In the genomic region with DNA sequence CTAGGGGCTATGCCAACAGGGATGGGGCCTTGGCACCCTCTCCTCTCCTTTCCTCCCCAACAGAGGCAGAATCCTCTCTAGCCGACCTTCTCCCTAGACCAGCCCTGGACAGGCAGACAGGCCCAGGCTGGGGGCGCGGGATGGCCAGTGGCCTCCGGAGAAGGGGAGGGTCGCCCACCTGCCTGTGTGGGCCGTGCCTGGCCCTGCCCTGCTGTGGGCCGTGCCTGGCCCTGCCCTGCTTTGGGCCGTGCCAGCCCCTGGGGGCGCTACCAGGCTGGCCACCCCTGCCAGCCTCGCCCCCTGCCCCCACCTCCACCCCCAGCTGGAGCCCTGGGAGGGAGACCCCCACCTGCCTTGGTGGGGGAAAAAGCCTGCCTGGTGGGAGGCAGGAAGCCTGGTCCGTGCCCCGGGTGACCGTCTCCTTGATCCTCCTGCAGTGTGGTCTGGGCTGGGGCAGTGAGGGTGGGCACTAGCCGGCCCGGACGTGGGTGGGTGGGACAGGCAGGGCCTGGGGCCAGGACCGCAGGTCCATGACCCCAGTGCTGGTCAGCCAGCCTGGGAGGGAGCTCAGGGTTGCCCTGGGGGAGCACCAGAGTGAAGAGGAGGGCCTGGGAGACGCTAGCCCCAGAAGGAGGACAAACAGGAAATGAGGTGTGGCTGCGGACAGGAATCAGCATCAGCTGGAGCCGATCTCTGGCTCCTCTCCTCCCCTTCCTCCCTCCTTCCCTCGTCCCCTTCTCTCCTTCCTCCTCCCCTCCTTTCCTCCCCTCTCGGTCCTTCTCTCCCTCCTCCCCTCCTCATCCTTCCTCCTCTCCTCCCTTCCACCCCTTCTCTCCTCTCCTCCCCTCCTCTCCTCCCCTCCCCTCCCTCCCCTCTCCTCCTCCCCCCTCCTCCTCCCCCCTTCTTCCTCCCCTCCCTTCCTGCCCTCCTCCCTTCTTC, we compare ENCODE assay signal across 1 cellular context.
TF ChIP-seq lines count a peak whose summit lies in the region.

No MANE protein-coding gene starts in this region.

TF ChIP-seq in HEK293, 187 proteins besides CTCF, POLR2A, EP300 and RAD21 (continued from another document and continues in another):
- TF ChIP-seq KLF1 (tag by site-specific recombination; IDR thresholded peaks at IDR 0.05) (no peak), ZSCAN16 (tag by site-specific recombination; IDR thresholded peaks at IDR 0.05) (no peak), ZBTB8A (tag by site-specific recombination; IDR thresholded peaks at IDR 0.05) (no peak), ZNF544 (tag by site-specific recombination; IDR thresholded peaks at IDR 0.05) (no peak), ZIC2 (tag by site-specific recombination; IDR thresholded peaks at IDR 0.05) (no peak), IKZF3 (tag by site-specific recombination; IDR thresholded peaks at IDR 0.05) (0 out of 2 replicates have a peak, but pooled peaks have one; percentile 24), ZNF146 (tag by site-specific recombination; IDR thresholded peaks at IDR 0.05) (no peak), ZNF19 (tag by site-specific recombination; IDR thresholded peaks at IDR 0.05; ENCODE audit: low read depth) (no peak), ZNF169 (tag by site-specific recombination; IDR thresholded peaks at IDR 0.05) (no peak), ZNF629 (tag by site-specific recombination; IDR thresholded peaks at IDR 0.05) (no peak), ZNF423 (tag by site-specific recombination; IDR thresholded peaks at IDR 0.05) (no peak), ZFHX2 (tag by site-specific recombination; conservative IDR thresholded peaks at IDR 0.05) (peak; percentile 67), GFI1B (tag by site-specific recombination; IDR thresholded peaks at IDR 0.05) (no peak), PRDM1 (tag by site-specific recombination; IDR thresholded peaks at IDR 0.05) (no peak), ZNF596 (tag by site-specific recombination; IDR thresholded peaks at IDR 0.05) (no peak), KLF10 (tag by site-specific recombination; IDR thresholded peaks at IDR 0.05) (no peak), SP3 (tag by site-specific recombination; IDR thresholded peaks at IDR 0.05) (peak; percentile 61), GLIS2 (tag by site-specific recombination; IDR thresholded peaks at IDR 0.05) (0 out of 2 replicates have a peak, but pooled peaks have one; percentile 17), ZNF335 (tag by site-specific recombination; conservative IDR thresholded peaks at IDR 0.05) (no peak), ZNF416 (tag by site-specific recombination; IDR thresholded peaks at IDR 0.05) (no peak), ZNF558 (tag by site-specific recombination; IDR thresholded peaks at IDR 0.05) (no peak), ZNF664 (tag by site-specific recombination; IDR thresholded peaks at IDR 0.05) (no peak), EGR2 (tag by site-specific recombination; IDR thresholded peaks at IDR 0.05; ENCODE audit: low read depth) (peak; percentile 28; the same call in 1 of the 2 replicates), ZNF202 (tag by site-specific recombination; IDR thresholded peaks at IDR 0.05; ENCODE audit: borderline replicate concordance) (no peak), GLIS1 (tag by site-specific recombination; IDR thresholded peaks at IDR 0.05) (peak; percentile 94), FEZF1 (tag by site-specific recombination; IDR thresholded peaks at IDR 0.05) (no peak), ZNF571 (tag by site-specific recombination; IDR thresholded peaks at IDR 0.05) (no peak), ZNF623 (tag by site-specific recombination; IDR thresholded peaks at IDR 0.05) (no peak), ZNF157 (tag by site-specific recombination; IDR thresholded peaks at IDR 0.05) (no peak), ZNF174 (tag by site-specific recombination; IDR thresholded peaks at IDR 0.05) (no peak), ZNF10 (tag by site-specific recombination; IDR thresholded peaks at IDR 0.05) (no peak), TRIM28 (IDR thresholded peaks at IDR 0.05; ENCODE audit: borderline replicate concordance, low read length) (no peak), KLF16 (tag by site-specific recombination; IDR thresholded peaks at IDR 0.05) (no peak), WT1 (tag by site-specific recombination; IDR thresholded peaks at IDR 0.05) (peak; percentile 92), ZFP41 (tag by site-specific recombination; IDR thresholded peaks at IDR 0.05; ENCODE audit: borderline replicate concordance) (no peak), ZNF548 (tag by site-specific recombination; IDR thresholded peaks at IDR 0.05) (no peak)
- TF ChIP-seq, protein P1, sequence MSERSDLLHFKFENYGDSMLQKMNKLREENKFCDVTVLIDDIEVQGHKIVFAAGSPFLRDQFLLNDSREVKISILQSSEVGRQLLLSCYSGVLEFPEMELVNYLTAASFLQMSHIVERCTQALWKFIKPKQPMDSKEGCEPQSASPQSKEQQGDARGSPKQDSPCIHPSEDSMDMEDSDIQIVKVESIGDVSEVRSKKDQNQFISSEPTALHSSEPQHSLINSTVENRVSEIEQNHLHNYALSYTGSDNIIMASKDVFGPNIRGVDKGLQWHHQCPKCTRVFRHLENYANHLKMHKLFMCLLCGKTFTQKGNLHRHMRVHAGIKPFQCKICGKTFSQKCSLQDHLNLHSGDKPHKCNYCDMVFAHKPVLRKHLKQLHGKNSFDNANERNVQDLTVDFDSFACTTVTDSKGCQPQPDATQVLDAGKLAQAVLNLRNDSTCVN (tag by site-specific recombination; optimal IDR thresholded peaks at IDR 0.05): no peak
- TF ChIP-seq, protein P2, sequence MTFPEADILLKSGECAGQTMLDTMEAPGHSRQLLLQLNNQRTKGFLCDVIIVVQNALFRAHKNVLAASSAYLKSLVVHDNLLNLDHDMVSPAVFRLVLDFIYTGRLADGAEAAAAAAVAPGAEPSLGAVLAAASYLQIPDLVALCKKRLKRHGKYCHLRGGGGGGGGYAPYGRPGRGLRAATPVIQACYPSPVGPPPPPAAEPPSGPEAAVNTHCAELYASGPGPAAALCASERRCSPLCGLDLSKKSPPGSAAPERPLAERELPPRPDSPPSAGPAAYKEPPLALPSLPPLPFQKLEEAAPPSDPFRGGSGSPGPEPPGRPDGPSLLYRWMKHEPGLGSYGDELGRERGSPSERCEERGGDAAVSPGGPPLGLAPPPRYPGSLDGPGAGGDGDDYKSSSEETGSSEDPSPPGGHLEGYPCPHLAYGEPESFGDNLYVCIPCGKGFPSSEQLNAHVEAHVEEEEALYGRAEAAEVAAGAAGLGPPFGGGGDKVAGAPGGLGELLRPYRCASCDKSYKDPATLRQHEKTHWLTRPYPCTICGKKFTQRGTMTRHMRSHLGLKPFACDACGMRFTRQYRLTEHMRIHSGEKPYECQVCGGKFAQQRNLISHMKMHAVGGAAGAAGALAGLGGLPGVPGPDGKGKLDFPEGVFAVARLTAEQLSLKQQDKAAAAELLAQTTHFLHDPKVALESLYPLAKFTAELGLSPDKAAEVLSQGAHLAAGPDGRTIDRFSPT (tag by site-specific recombination; IDR thresholded peaks at IDR 0.05): 0 out of 2 replicates have a peak, but pooled peaks have one; percentile 67
- TF ChIP-seq, protein P3, sequence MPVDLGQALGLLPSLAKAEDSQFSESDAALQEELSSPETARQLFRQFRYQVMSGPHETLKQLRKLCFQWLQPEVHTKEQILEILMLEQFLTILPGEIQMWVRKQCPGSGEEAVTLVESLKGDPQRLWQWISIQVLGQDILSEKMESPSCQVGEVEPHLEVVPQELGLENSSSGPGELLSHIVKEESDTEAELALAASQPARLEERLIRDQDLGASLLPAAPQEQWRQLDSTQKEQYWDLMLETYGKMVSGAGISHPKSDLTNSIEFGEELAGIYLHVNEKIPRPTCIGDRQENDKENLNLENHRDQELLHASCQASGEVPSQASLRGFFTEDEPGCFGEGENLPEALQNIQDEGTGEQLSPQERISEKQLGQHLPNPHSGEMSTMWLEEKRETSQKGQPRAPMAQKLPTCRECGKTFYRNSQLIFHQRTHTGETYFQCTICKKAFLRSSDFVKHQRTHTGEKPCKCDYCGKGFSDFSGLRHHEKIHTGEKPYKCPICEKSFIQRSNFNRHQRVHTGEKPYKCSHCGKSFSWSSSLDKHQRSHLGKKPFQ (tag by site-specific recombination; IDR thresholded peaks at IDR 0.05): no peak
- TF ChIP-seq, protein P4, sequence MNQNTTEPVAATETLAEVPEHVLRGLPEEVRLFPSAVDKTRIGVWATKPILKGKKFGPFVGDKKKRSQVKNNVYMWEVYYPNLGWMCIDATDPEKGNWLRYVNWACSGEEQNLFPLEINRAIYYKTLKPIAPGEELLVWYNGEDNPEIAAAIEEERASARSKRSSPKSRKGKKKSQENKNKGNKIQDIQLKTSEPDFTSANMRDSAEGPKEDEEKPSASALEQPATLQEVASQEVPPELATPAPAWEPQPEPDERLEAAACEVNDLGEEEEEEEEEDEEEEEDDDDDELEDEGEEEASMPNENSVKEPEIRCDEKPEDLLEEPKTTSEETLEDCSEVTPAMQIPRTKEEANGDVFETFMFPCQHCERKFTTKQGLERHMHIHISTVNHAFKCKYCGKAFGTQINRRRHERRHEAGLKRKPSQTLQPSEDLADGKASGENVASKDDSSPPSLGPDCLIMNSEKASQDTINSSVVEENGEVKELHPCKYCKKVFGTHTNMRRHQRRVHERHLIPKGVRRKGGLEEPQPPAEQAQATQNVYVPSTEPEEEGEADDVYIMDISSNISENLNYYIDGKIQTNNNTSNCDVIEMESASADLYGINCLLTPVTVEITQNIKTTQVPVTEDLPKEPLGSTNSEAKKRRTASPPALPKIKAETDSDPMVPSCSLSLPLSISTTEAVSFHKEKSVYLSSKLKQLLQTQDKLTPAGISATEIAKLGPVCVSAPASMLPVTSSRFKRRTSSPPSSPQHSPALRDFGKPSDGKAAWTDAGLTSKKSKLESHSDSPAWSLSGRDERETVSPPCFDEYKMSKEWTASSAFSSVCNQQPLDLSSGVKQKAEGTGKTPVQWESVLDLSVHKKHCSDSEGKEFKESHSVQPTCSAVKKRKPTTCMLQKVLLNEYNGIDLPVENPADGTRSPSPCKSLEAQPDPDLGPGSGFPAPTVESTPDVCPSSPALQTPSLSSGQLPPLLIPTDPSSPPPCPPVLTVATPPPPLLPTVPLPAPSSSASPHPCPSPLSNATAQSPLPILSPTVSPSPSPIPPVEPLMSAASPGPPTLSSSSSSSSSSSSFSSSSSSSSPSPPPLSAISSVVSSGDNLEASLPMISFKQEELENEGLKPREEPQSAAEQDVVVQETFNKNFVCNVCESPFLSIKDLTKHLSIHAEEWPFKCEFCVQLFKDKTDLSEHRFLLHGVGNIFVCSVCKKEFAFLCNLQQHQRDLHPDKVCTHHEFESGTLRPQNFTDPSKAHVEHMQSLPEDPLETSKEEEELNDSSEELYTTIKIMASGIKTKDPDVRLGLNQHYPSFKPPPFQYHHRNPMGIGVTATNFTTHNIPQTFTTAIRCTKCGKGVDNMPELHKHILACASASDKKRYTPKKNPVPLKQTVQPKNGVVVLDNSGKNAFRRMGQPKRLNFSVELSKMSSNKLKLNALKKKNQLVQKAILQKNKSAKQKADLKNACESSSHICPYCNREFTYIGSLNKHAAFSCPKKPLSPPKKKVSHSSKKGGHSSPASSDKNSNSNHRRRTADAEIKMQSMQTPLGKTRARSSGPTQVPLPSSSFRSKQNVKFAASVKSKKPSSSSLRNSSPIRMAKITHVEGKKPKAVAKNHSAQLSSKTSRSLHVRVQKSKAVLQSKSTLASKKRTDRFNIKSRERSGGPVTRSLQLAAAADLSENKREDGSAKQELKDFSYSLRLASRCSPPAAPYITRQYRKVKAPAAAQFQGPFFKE (tag by site-specific recombination; IDR thresholded peaks at IDR 0.05; ENCODE audit: borderline replicate concordance): no peak
- TF ChIP-seq, protein P5, sequence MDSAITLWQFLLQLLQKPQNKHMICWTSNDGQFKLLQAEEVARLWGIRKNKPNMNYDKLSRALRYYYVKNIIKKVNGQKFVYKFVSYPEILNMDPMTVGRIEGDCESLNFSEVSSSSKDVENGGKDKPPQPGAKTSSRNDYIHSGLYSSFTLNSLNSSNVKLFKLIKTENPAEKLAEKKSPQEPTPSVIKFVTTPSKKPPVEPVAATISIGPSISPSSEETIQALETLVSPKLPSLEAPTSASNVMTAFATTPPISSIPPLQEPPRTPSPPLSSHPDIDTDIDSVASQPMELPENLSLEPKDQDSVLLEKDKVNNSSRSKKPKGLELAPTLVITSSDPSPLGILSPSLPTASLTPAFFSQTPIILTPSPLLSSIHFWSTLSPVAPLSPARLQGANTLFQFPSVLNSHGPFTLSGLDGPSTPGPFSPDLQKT (IDR thresholded peaks at IDR 0.05; ENCODE audit: borderline replicate concordance, low read depth, low read length): no peak
- TF ChIP-seq, protein P6, sequence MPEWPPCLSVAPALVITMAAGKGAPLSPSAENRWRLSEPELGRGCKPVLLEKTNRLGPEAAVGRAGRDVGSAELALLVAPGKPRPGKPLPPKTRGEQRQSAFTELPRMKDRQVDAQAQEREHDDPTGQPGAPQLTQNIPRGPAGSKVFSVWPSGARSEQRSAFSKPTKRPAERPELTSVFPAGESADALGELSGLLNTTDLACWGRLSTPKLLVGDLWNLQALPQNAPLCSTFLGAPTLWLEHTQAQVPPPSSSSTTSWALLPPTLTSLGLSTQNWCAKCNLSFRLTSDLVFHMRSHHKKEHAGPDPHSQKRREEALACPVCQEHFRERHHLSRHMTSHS (tag by site-specific recombination; IDR thresholded peaks at IDR 0.05): no peak
- TF ChIP-seq, protein P7, sequence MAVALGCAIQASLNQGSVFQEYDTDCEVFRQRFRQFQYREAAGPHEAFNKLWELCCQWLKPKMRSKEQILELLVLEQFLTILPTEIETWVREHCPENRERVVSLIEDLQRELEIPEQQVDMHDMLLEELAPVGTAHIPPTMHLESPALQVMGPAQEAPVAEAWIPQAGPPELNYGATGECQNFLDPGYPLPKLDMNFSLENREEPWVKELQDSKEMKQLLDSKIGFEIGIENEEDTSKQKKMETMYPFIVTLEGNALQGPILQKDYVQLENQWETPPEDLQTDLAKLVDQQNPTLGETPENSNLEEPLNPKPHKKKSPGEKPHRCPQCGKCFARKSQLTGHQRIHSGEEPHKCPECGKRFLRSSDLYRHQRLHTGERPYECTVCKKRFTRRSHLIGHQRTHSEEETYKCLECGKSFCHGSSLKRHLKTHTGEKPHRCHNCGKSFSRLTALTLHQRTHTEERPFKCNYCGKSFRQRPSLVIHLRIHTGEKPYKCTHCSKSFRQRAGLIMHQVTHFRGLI (tag by site-specific recombination; IDR thresholded peaks at IDR 0.05): no peak
- TF ChIP-seq, protein P8, sequence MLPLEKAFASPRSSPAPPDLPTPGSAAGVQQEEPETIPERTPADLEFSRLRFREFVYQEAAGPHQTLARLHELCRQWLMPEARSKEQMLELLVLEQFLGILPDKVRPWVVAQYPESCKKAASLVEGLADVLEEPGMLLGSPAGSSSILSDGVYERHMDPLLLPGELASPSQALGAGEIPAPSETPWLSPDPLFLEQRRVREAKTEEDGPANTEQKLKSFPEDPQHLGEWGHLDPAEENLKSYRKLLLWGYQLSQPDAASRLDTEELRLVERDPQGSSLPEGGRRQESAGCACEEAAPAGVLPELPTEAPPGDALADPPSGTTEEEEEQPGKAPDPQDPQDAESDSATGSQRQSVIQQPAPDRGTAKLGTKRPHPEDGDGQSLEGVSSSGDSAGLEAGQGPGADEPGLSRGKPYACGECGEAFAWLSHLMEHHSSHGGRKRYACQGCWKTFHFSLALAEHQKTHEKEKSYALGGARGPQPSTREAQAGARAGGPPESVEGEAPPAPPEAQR (tag by site-specific recombination; IDR thresholded peaks at IDR 0.05): no peak
- TF ChIP-seq, protein P9, sequence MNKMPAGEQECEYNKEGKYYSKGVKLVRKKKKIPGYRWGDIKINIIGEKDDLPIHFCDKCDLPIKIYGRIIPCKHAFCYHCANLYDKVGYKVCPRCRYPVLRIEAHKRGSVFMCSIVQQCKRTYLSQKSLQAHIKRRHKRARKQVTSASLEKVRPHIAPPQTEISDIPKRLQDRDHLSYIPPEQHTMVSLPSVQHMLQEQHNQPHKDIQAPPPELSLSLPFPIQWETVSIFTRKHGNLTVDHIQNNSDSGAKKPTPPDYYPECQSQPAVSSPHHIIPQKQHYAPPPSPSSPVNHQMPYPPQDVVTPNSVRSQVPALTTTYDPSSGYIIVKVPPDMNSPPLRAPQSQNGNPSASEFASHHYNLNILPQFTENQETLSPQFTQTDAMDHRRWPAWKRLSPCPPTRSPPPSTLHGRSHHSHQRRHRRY (tag by site-specific recombination; IDR thresholded peaks at IDR 0.05): no peak
